ENCODE assay signal across 22 cellular contexts in genomic region chr1:47915677-47916353, GRCh38.
DNase-seq lines count a peak whose midpoint lies in the region; TF ChIP-seq lines count a peak whose summit lies in the region.
"Had no signal": no experiment of that assay in that cellular context is flagged by ENCODE, and none has a peak within 500 bp of the region (broad histone marks: within the 10 kb centered on the region; RNA-seq: fewer than 3 reads in every experiment).

No MANE protein-coding gene starts in this region.

- H3K4me3 ChIP-seq in SJCRH30 (no peak overlapping the region), neural progenitor cell (no peak overlapping the region), MM.1S (ENCODE audit: low read length) (no peak overlapping the region), spleen (no peak overlapping the region)
- H3K4me3 ChIP-seq: K562, lung, mucosa of descending colon, tibial nerve had no signal

- no peaks in the 10 kb centered on the region for H3K9me3 Mint-ChIP-seq in neural progenitor cell
- H3K9me3 Mint-ChIP-seq: activated B cell treated with CpG ODN at 0.5 μM for 24 hours; activated naive CD8-positive, alpha-beta T cell treated with anti-CD3 and anti-CD28 coated beads, Interleukin-2, amount 10 ng/mL, durations not matched to agents 7 days and 5 days; CD4-positive, alpha-beta T cell; central memory CD8-positive, alpha-beta T cell had no signal

- H3K79me2 ChIP-seq in neural progenitor cell (ENCODE audit: low read depth): no peaks in the 10 kb centered on the region
- no peaks in the 10 kb centered on the region for H3K79me2 ChIP-seq in MM.1S (ENCODE audit: low read length)

- TF ChIP-seq CTCF in neural progenitor cell (IDR thresholded peaks at IDR 0.05): no peak
- TF ChIP-seq CTCF in MM.1S (IDR thresholded peaks at IDR 0.05; ENCODE audit: low read length): no peak
- TF ChIP-seq CTCF in spleen (IDR thresholded peaks at IDR 0.05 in 8 of 11, conservative IDR thresholded peaks at IDR 0.05 in 3 of 11): no peak

- H3K9me3 ChIP-seq in SJCRH30 (replicated peaks): no peaks in the 10 kb centered on the region
- no peaks in the 10 kb centered on the region for H3K9me3 ChIP-seq in neural progenitor cell (ENCODE audit: low read depth)
- H3K9me3 ChIP-seq in MM.1S (replicated peaks; ENCODE audit: insufficient read depth, low read length): no peaks in the 10 kb centered on the region
- H3K9me3 ChIP-seq in spleen: no peaks in the 10 kb centered on the region
- H3K9me3 ChIP-seq: mucosa of descending colon, tibial nerve had no signal

- H3K27me3 Mint-ChIP-seq in neural progenitor cell (ENCODE audit: insufficient read depth, low read depth): peaks cover 4% of the 10 kb centered on the region

- no peaks in the 10 kb centered on the region for H3K9me2 ChIP-seq in MM.1S (replicated peaks; ENCODE audit: insufficient read depth, low read length)

- WGBS in spleen, 5 donors: 60 to 76% (median 69%) methylated on average over 6 to 13 of the region's 13 CpGs

- DNase-seq in DMS 273 (lab: John Stamatoyannopoulos, UW; ENCODE audit: unreplicated experiment) (peak; percentile 31), DMS 273 treated with DMSO at 0.1 percent for 48 hours (lab: John Stamatoyannopoulos, UW) (no peak), NCI-H2227 (lab: John Stamatoyannopoulos, UW; ENCODE audit: unreplicated experiment) (peak; percentile 62), SJCRH30 (peak; percentile 62 to 82), neural progenitor cell (ENCODE audit: low spot score) (peak; percentile 51), MM.1S (no peak), spleen (no peak)
- DNase-seq in activated naive CD4-positive, alpha-beta T cell (lab: John Stamatoyannopoulos, UW): no peak
- DNase-seq: activated B cell treated with CpG ODN at 0.5 μM for 24 hours; activated naive CD8-positive, alpha-beta T cell treated with anti-CD3 and anti-CD28 coated beads, Interleukin-2, amount 10 ng/mL, durations not matched to agents 7 days and 5 days; CD4-positive, alpha-beta T cell; kidney glomerular epithelial cell; mucosa of descending colon; NCI-H187; NCI-H446 treated with DMSO at 0.1 percent for 48 hours; stimulated activated CD8-positive, alpha-beta memory T cell treated with anti-CD3 and anti-CD28 coated beads, Interleukin-4, amount 100 ng/mL, for 48 hours had no signal

- H3K36me3 ChIP-seq in SJCRH30 (no peaks in the 10 kb centered on the region), neural progenitor cell (no peaks in the 10 kb centered on the region), MM.1S (replicated peaks; ENCODE audit: insufficient read depth, low read length) (no peaks in the 10 kb centered on the region), spleen (no peaks in the 10 kb centered on the region)
- H3K36me3 ChIP-seq: tibial nerve had no signal

- H3K4me3 Mint-ChIP-seq in neural progenitor cell: peak overlapping the region; percentile 44
- H3K4me3 Mint-ChIP-seq: activated B cell treated with CpG ODN at 0.5 μM for 24 hours; activated naive CD8-positive, alpha-beta T cell treated with anti-CD3 and anti-CD28 coated beads, Interleukin-2, amount 10 ng/mL, durations not matched to agents 7 days and 5 days; CD4-positive, alpha-beta T cell; central memory CD8-positive, alpha-beta T cell had no signal

- H3K9ac ChIP-seq in neural progenitor cell (no peak overlapping the region), MM.1S (ENCODE audit: low read length) (no peak overlapping the region)

- no peaks in the 10 kb centered on the region for H3K27me3 ChIP-seq in SJCRH30
- H3K27me3 ChIP-seq in neural progenitor cell: no peaks in the 10 kb centered on the region
- H3K27me3 ChIP-seq in MM.1S (replicated peaks; ENCODE audit: insufficient read depth, low read length): no peaks in the 10 kb centered on the region
- peaks cover 0 to 37% (median 0%) of the 10 kb centered on the region in 7 donors for H3K27me3 ChIP-seq in spleen (replicated peaks in 1 of 7)
- H3K27me3 ChIP-seq: tibial nerve had no signal

- H3K27ac Mint-ChIP-seq in neural progenitor cell: peak overlapping the region; percentile 86
- H3K27ac Mint-ChIP-seq: activated B cell treated with CpG ODN at 0.5 μM for 24 hours; activated naive CD8-positive, alpha-beta T cell treated with anti-CD3 and anti-CD28 coated beads, Interleukin-2, amount 10 ng/mL, durations not matched to agents 7 days and 5 days; CD4-positive, alpha-beta T cell had no signal

- H3F3A ChIP-seq in neural progenitor cell (ENCODE audit: low read depth) (no peaks in the 10 kb centered on the region), MM.1S (ENCODE audit: insufficient read depth, low read length) (no peaks in the 10 kb centered on the region)

- intact Hi-C loops in spleen (cut with DNase I; ENCODE audit: low total_unique reads): no loop called here

- no peak for TF ChIP-seq POLR2A in spleen (IDR thresholded peaks at IDR 0.05)

- no peak overlapping the region for H3K27ac ChIP-seq in SJCRH30
- no peak overlapping the region for H3K27ac ChIP-seq in neural progenitor cell
- H3K27ac ChIP-seq in MM.1S (ENCODE audit: low read length): no peak overlapping the region
- no peak overlapping the region for H3K27ac ChIP-seq in spleen
- H3K27ac ChIP-seq: 22Rv1, RWPE1, tibial nerve had no signal

- H3K4me2 ChIP-seq in neural progenitor cell (peak overlapping the region; percentile 22), MM.1S (ENCODE audit: low read depth, low read length) (no peak overlapping the region)

- peaks cover 12% of the 10 kb centered on the region; the same call in 1 of the 2 replicates for H3K4me1 ChIP-seq in SJCRH30
- peaks cover 35% of the 10 kb centered on the region for H3K4me1 ChIP-seq in neural progenitor cell
- no peaks in the 10 kb centered on the region for H3K4me1 ChIP-seq in MM.1S (ENCODE audit: low read length)
- peaks cover 0 to 15% (median 0%) of the 10 kb centered on the region in 6 donors for H3K4me1 ChIP-seq in spleen

- no peaks in the 10 kb centered on the region for H3K36me3 Mint-ChIP-seq in neural progenitor cell
- H3K36me3 Mint-ChIP-seq: activated naive CD8-positive, alpha-beta T cell treated with anti-CD3 and anti-CD28 coated beads, Interleukin-2, amount 10 ng/mL, durations not matched to agents 7 days and 5 days had no signal

- peak overlapping the region; percentile 84 for H2AFZ ChIP-seq in neural progenitor cell (replicated peaks)
- no peak overlapping the region for H2AFZ ChIP-seq in MM.1S (ENCODE audit: low read length)

- H4K20me1 ChIP-seq in neural progenitor cell (ENCODE audit: low read depth) (no peaks in the 10 kb centered on the region), MM.1S (ENCODE audit: insufficient read depth, low read length) (no peaks in the 10 kb centered on the region)

- H3K4me1 Mint-ChIP-seq in neural progenitor cell: peaks cover 59% of the 10 kb centered on the region
- H3K4me1 Mint-ChIP-seq: activated B cell treated with CpG ODN at 0.5 μM for 24 hours; activated naive CD8-positive, alpha-beta T cell treated with anti-CD3 and anti-CD28 coated beads, Interleukin-2, amount 10 ng/mL, durations not matched to agents 7 days and 5 days; central memory CD8-positive, alpha-beta T cell had no signal

Comparison
In these comparisons a context has a peak if more than half of its experiments do, and no peak if none do; other contexts are left out.
1. DNase-seq: peak in DMS 273 (single experiment), NCI-H2227 (single experiment), SJCRH30 (2 of 2) and neural progenitor cell (single experiment); none in DMS 273 treated with DMSO at 0.1 percent for 48 hours (single experiment), MM.1S (single experiment), activated naive CD4-positive, alpha-beta T cell (0 of 4) and spleen (single experiment).